In the genomic region with DNA sequence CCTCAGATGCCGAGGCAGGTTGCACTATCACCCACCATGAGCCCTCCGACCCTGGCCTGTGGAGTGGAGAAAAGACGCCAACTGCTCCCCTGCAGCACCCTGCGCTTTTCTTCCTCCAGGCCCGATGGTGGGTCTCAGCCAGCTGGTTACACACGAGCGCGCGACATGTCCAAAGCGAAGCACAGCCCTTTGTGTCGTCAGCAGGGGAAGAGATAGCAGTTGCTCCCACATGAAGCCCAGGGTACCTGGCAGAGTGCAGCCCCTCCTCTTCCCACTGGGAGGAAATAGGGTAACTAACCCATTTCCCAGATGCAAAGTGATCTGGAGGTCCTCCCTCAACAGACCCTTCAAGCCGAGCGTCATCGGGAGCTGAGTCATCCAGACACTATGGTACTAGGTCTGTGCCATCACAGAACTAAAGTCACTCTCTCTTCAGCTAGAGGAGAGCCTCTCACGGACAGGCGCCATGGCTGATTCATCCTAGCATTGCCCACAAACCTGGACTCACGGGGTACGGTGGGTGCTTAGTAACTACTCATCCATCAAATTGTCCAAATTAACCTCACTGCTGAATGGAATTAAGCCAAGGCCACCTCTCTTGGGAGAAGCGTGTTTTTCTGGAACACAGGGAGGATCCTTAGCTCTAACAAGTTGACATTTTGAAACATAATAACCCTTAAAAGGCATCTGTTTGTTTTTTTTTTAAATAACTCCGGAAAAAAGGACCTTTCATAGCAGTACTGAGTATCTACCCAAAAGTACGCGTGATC, we compare ENCODE assay signal across 1 cellular context.
A peak's percentile ranks its signal among the peaks of the same experiment; 100 is the strongest.
TF ChIP-seq lines count a peak whose summit lies in the region.

No MANE protein-coding gene starts in this region.

TF ChIP-seq in WTC11, 78 proteins besides CTCF, POLR2A, EP300 and RAD21 (continued from another document):
- TF ChIP-seq, protein P1, sequence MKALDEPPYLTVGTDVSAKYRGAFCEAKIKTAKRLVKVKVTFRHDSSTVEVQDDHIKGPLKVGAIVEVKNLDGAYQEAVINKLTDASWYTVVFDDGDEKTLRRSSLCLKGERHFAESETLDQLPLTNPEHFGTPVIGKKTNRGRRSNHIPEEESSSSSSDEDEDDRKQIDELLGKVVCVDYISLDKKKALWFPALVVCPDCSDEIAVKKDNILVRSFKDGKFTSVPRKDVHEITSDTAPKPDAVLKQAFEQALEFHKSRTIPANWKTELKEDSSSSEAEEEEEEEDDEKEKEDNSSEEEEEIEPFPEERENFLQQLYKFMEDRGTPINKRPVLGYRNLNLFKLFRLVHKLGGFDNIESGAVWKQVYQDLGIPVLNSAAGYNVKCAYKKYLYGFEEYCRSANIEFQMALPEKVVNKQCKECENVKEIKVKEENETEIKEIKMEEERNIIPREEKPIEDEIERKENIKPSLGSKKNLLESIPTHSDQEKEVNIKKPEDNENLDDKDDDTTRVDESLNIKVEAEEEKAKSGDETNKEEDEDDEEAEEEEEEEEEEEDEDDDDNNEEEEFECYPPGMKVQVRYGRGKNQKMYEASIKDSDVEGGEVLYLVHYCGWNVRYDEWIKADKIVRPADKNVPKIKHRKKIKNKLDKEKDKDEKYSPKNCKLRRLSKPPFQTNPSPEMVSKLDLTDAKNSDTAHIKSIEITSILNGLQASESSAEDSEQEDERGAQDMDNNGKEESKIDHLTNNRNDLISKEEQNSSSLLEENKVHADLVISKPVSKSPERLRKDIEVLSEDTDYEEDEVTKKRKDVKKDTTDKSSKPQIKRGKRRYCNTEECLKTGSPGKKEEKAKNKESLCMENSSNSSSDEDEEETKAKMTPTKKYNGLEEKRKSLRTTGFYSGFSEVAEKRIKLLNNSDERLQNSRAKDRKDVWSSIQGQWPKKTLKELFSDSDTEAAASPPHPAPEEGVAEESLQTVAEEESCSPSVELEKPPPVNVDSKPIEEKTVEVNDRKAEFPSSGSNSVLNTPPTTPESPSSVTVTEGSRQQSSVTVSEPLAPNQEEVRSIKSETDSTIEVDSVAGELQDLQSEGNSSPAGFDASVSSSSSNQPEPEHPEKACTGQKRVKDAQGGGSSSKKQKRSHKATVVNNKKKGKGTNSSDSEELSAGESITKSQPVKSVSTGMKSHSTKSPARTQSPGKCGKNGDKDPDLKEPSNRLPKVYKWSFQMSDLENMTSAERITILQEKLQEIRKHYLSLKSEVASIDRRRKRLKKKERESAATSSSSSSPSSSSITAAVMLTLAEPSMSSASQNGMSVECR (CRISPR knock-in tag; IDR thresholded peaks at IDR 0.05; ENCODE audit: borderline replicate concordance) = no peak
- TF ChIP-seq, protein P2, sequence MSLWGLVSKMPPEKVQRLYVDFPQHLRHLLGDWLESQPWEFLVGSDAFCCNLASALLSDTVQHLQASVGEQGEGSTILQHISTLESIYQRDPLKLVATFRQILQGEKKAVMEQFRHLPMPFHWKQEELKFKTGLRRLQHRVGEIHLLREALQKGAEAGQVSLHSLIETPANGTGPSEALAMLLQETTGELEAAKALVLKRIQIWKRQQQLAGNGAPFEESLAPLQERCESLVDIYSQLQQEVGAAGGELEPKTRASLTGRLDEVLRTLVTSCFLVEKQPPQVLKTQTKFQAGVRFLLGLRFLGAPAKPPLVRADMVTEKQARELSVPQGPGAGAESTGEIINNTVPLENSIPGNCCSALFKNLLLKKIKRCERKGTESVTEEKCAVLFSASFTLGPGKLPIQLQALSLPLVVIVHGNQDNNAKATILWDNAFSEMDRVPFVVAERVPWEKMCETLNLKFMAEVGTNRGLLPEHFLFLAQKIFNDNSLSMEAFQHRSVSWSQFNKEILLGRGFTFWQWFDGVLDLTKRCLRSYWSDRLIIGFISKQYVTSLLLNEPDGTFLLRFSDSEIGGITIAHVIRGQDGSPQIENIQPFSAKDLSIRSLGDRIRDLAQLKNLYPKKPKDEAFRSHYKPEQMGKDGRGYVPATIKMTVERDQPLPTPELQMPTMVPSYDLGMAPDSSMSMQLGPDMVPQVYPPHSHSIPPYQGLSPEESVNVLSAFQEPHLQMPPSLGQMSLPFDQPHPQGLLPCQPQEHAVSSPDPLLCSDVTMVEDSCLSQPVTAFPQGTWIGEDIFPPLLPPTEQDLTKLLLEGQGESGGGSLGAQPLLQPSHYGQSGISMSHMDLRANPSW (CRISPR knock-in tag; conservative IDR thresholded peaks at IDR 0.05; ENCODE audit: low read depth) = no peak
- TF ChIP-seq, protein P3, sequence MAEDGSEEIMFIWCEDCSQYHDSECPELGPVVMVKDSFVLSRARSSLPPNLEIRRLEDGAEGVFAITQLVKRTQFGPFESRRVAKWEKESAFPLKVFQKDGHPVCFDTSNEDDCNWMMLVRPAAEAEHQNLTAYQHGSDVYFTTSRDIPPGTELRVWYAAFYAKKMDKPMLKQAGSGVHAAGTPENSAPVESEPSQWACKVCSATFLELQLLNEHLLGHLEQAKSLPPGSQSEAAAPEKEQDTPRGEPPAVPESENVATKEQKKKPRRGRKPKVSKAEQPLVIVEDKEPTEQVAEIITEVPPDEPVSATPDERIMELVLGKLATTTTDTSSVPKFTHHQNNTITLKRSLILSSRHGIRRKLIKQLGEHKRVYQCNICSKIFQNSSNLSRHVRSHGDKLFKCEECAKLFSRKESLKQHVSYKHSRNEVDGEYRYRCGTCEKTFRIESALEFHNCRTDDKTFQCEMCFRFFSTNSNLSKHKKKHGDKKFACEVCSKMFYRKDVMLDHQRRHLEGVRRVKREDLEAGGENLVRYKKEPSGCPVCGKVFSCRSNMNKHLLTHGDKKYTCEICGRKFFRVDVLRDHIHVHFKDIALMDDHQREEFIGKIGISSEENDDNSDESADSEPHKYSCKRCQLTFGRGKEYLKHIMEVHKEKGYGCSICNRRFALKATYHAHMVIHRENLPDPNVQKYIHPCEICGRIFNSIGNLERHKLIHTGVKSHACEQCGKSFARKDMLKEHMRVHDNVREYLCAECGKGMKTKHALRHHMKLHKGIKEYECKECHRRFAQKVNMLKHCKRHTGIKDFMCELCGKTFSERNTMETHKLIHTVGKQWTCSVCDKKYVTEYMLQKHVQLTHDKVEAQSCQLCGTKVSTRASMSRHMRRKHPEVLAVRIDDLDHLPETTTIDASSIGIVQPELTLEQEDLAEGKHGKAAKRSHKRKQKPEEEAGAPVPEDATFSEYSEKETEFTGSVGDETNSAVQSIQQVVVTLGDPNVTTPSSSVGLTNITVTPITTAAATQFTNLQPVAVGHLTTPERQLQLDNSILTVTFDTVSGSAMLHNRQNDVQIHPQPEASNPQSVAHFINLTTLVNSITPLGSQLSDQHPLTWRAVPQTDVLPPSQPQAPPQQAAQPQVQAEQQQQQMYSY (CRISPR knock-in tag; IDR thresholded peaks at IDR 0.05) = 0 out of 2 replicates have a peak, but pooled peaks have one; percentile 24
- TF ChIP-seq ZNF317 (CRISPR knock-in tag; IDR thresholded peaks at IDR 0.05; ENCODE audit: borderline replicate concordance, low read depth) = no peak
TF ChIP-seq in WTC11: peak in this region for 1.
